In genomic region chr2:176123847-176124273, GRCh38 we compare ENCODE assay signal across 1 cellular context.
TF ChIP-seq lines count a peak whose summit lies in the region.

No MANE protein-coding gene starts in this region.

TF ChIP-seq in H1, 55 proteins besides CTCF, POLR2A, EP300 and RAD21:
- TF ChIP-seq SP1 (IDR thresholded peaks at IDR 0.05; ENCODE audit: low read depth, low read length) (no peak), POLR2AphosphoS5 (IDR thresholded peaks at IDR 0.05; ENCODE audit: low read depth, low read length) (no peak), RBBP5 (IDR thresholded peaks at IDR 0.05; ENCODE audit: borderline replicate concordance, low read depth, low read length) (no peak), RNF2 (IDR thresholded peaks at IDR 0.05; ENCODE audit: borderline replicate concordance, low read depth, low read length, missing control alignments, poor library complexity, severe bottlenecking) (peak; percentile 91), CBX8 (IDR thresholded peaks at IDR 0.05; ENCODE audit: borderline replicate concordance, low read depth, low read length) (0 out of 2 replicates have a peak, but pooled peaks have one; percentile 40), ASH2L (IDR thresholded peaks at IDR 0.05; ENCODE audit: low read length) (no peak), MAX (IDR thresholded peaks at IDR 0.05) (no peak), USF2 (IDR thresholded peaks at IDR 0.05; ENCODE audit: low read length) (no peak), YY1 (IDR thresholded peaks at IDR 0.05; ENCODE audit: low read depth, low read length) (no peak), EZH2 (IDR thresholded peaks at IDR 0.05; ENCODE audit: low read depth, low read length, severe bottlenecking) (peak; percentile 81), NANOG (IDR thresholded peaks at IDR 0.05; ENCODE audit: insufficient read depth, low read depth, low read length, poor library complexity, severe bottlenecking) (no peak), PHF8 (conservative IDR thresholded peaks at IDR 0.05; ENCODE audit: low read depth, low read length) (no peak), SP2 (IDR thresholded peaks at IDR 0.05; ENCODE audit: low read length) (no peak), NRF1 (IDR thresholded peaks at IDR 0.05; ENCODE audit: low read depth, low read length) (no peak), SUZ12 (IDR thresholded peaks at IDR 0.05; ENCODE audit: low read length) (peak; percentile 77), TEAD4 (IDR thresholded peaks at IDR 0.05; ENCODE audit: low read depth, low read length) (no peak)
